8 cellular contexts compared by ENCODE assay signal in genomic region chr6:27078734-27079357, GRCh38.
DNase-seq lines count a peak whose midpoint lies in the region; ATAC-seq, FAIRE-seq and TF ChIP-seq lines count a peak whose summit lies in the region.

No MANE protein-coding gene starts in this region.

- H3K4me3 Mint-ChIP-seq in T-helper 17 cell, result peak overlapping the region; percentile 81

- peaks cover 86% of the 10 kb centered on the region for H3K27me3 Mint-ChIP-seq in T-helper 17 cell

- no peaks in the 10 kb centered on the region for H3K27me3 ChIP-seq in bronchial epithelial cell (ENCODE audit: control insufficient read depth, insufficient read depth, low read length)

- DNase-seq in SIG-M5 treated with dmso at 0.1 percent for 504 hours (lab: John Stamatoyannopoulos, UW; ENCODE audit: unreplicated experiment) (peak; percentile 55), SIG-M5 (lab: John Stamatoyannopoulos, UW) (no peak), NCI-H146 (lab: John Stamatoyannopoulos, UW) (peak; percentile 93), T-helper 17 cell (no peak), bronchial epithelial cell (ENCODE audit: low read depth) (peak; percentile 64), islet precursor cell (peak; percentile 74)
- peak; percentile 19 for DNase-seq in stimulated activated CD4-positive, alpha-beta T cell treated with anti-CD3 and anti-CD28 coated beads, Interleukin-2, amount 100 ng/mL, for 4 hours (ENCODE audit: low read depth)

- ATAC-seq in HG02588 (IDR thresholded peaks at IDR 0.05; ENCODE audit: unreplicated experiment) (peak; percentile 84), T-helper 17 cell (peak; percentile 72)

- no peaks in the 10 kb centered on the region for H3K36me3 ChIP-seq in bronchial epithelial cell (ENCODE audit: control insufficient read depth, insufficient read depth, low read length)

- peak overlapping the region; percentile 48 for H3K4me3 ChIP-seq in bronchial epithelial cell (ENCODE audit: low read depth, low read length)

- no peaks in the 10 kb centered on the region for H3K36me3 Mint-ChIP-seq in T-helper 17 cell (ENCODE audit: low read depth)

- TF ChIP-seq CTCF in bronchial epithelial cell (IDR thresholded peaks at IDR 0.05; ENCODE audit: insufficient read depth, low read length, severe bottlenecking), result peak; percentile 59

- peaks cover 7% of the 10 kb centered on the region for H3K4me1 Mint-ChIP-seq in T-helper 17 cell

- H3K27ac Mint-ChIP-seq in T-helper 17 cell, result no peak overlapping the region

- no peak for FAIRE-seq in bronchial epithelial cell (lab: Jason Lieb, UNC)

- H3K9me3 ChIP-seq in T-helper 17 cell (ENCODE audit: control insufficient read depth, low read length, poor library complexity, severe bottlenecking), result no peaks in the 10 kb centered on the region

Comparison
In these comparisons a context has a peak if more than half of its experiments do, and no peak if none do; other contexts are left out.
1. DNase-seq: peak in SIG-M5 treated with dmso at 0.1 percent for 504 hours (single experiment), NCI-H146 (single experiment), bronchial epithelial cell (single experiment), islet precursor cell (single experiment) and stimulated activated CD4-positive, alpha-beta T cell treated with anti-CD3 and anti-CD28 coated beads, Interleukin-2, amount 100 ng/mL, for 4 hours (single experiment); none in SIG-M5 (single experiment) and T-helper 17 cell (0 of 3).